In genomic region chr19:17841810-17842662, GRCh38 we compare ENCODE assay signal across 1 cellular context.
TF ChIP-seq lines count a peak whose summit lies in the region.

No MANE protein-coding gene starts in this region.

TF ChIP-seq in K562, 482 proteins besides CTCF, POLR2A, EP300 and RAD21 (continued from another document and continues in another):
- TF ChIP-seq, protein P1, sequence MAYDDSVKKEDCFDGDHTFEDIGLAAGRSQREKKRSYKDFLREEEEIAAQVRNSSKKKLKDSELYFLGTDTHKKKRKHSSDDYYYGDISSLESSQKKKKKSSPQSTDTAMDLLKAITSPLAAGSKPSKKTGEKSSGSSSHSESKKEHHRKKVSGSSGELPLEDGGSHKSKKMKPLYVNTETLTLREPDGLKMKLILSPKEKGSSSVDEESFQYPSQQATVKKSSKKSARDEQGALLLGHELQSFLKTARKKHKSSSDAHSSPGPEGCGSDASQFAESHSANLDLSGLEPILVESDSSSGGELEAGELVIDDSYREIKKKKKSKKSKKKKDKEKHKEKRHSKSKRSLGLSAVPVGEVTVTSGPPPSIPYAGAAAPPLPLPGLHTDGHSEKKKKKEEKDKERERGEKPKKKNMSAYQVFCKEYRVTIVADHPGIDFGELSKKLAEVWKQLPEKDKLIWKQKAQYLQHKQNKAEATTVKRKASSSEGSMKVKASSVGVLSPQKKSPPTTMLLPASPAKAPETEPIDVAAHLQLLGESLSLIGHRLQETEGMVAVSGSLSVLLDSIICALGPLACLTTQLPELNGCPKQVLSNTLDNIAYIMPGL (CRISPR knock-in tag; IDR thresholded peaks at IDR 0.05), result no peak
- TF ChIP-seq POLR3A (IDR thresholded peaks at IDR 0.05; ENCODE audit: borderline replicate concordance, extremely low read depth, insufficient read depth, insufficient read length), result no peak
- TF ChIP-seq PPARD (CRISPR knock-in tag; IDR thresholded peaks at IDR 0.05), result no peak
- no peak for TF ChIP-seq NCOA4 (IDR thresholded peaks at IDR 0.05; ENCODE audit: partially characterized antibody)
- 0 out of 2 replicates have a peak, but pooled peaks have one; percentile 17 for TF ChIP-seq PHB2 (IDR thresholded peaks at IDR 0.05; ENCODE audit: low read depth)
- TF ChIP-seq, protein P2, sequence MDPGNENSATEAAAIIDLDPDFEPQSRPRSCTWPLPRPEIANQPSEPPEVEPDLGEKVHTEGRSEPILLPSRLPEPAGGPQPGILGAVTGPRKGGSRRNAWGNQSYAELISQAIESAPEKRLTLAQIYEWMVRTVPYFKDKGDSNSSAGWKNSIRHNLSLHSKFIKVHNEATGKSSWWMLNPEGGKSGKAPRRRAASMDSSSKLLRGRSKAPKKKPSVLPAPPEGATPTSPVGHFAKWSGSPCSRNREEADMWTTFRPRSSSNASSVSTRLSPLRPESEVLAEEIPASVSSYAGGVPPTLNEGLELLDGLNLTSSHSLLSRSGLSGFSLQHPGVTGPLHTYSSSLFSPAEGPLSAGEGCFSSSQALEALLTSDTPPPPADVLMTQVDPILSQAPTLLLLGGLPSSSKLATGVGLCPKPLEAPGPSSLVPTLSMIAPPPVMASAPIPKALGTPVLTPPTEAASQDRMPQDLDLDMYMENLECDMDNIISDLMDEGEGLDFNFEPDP (CRISPR knock-in tag; IDR thresholded peaks at IDR 0.05), result no peak
- TF ChIP-seq SETDB1 (IDR thresholded peaks at IDR 0.05; ENCODE audit: low read length), result no peak
- TF ChIP-seq ELK1 (CRISPR knock-in tag; IDR thresholded peaks at IDR 0.05), result no peak
- TF ChIP-seq GTF2A2 (tag; IDR thresholded peaks at IDR 0.05), result no peak
- TF ChIP-seq CBFA2T3 (IDR thresholded peaks at IDR 0.05), result 0 out of 2 replicates have a peak, but pooled peaks have one; percentile 4
- no peak for TF ChIP-seq SP2 (IDR thresholded peaks at IDR 0.05; ENCODE audit: extremely low read depth, low read depth, low read length, poor library complexity, severe bottlenecking)
- no peak for TF ChIP-seq ZFP91 (CRISPR knock-in tag; IDR thresholded peaks at IDR 0.05)
- TF ChIP-seq, protein P3, sequence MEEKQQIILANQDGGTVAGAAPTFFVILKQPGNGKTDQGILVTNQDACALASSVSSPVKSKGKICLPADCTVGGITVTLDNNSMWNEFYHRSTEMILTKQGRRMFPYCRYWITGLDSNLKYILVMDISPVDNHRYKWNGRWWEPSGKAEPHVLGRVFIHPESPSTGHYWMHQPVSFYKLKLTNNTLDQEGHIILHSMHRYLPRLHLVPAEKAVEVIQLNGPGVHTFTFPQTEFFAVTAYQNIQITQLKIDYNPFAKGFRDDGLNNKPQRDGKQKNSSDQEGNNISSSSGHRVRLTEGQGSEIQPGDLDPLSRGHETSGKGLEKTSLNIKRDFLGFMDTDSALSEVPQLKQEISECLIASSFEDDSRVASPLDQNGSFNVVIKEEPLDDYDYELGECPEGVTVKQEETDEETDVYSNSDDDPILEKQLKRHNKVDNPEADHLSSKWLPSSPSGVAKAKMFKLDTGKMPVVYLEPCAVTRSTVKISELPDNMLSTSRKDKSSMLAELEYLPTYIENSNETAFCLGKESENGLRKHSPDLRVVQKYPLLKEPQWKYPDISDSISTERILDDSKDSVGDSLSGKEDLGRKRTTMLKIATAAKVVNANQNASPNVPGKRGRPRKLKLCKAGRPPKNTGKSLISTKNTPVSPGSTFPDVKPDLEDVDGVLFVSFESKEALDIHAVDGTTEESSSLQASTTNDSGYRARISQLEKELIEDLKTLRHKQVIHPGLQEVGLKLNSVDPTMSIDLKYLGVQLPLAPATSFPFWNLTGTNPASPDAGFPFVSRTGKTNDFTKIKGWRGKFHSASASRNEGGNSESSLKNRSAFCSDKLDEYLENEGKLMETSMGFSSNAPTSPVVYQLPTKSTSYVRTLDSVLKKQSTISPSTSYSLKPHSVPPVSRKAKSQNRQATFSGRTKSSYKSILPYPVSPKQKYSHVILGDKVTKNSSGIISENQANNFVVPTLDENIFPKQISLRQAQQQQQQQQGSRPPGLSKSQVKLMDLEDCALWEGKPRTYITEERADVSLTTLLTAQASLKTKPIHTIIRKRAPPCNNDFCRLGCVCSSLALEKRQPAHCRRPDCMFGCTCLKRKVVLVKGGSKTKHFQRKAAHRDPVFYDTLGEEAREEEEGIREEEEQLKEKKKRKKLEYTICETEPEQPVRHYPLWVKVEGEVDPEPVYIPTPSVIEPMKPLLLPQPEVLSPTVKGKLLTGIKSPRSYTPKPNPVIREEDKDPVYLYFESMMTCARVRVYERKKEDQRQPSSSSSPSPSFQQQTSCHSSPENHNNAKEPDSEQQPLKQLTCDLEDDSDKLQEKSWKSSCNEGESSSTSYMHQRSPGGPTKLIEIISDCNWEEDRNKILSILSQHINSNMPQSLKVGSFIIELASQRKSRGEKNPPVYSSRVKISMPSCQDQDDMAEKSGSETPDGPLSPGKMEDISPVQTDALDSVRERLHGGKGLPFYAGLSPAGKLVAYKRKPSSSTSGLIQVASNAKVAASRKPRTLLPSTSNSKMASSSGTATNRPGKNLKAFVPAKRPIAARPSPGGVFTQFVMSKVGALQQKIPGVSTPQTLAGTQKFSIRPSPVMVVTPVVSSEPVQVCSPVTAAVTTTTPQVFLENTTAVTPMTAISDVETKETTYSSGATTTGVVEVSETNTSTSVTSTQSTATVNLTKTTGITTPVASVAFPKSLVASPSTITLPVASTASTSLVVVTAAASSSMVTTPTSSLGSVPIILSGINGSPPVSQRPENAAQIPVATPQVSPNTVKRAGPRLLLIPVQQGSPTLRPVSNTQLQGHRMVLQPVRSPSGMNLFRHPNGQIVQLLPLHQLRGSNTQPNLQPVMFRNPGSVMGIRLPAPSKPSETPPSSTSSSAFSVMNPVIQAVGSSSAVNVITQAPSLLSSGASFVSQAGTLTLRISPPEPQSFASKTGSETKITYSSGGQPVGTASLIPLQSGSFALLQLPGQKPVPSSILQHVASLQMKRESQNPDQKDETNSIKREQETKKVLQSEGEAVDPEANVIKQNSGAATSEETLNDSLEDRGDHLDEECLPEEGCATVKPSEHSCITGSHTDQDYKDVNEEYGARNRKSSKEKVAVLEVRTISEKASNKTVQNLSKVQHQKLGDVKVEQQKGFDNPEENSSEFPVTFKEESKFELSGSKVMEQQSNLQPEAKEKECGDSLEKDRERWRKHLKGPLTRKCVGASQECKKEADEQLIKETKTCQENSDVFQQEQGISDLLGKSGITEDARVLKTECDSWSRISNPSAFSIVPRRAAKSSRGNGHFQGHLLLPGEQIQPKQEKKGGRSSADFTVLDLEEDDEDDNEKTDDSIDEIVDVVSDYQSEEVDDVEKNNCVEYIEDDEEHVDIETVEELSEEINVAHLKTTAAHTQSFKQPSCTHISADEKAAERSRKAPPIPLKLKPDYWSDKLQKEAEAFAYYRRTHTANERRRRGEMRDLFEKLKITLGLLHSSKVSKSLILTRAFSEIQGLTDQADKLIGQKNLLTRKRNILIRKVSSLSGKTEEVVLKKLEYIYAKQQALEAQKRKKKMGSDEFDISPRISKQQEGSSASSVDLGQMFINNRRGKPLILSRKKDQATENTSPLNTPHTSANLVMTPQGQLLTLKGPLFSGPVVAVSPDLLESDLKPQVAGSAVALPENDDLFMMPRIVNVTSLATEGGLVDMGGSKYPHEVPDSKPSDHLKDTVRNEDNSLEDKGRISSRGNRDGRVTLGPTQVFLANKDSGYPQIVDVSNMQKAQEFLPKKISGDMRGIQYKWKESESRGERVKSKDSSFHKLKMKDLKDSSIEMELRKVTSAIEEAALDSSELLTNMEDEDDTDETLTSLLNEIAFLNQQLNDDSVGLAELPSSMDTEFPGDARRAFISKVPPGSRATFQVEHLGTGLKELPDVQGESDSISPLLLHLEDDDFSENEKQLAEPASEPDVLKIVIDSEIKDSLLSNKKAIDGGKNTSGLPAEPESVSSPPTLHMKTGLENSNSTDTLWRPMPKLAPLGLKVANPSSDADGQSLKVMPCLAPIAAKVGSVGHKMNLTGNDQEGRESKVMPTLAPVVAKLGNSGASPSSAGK (IDR thresholded peaks at IDR 0.05), result peak; percentile 99
- TF ChIP-seq ZNF384 (IDR thresholded peaks at IDR 0.05; ENCODE audit: low read depth, low read length), result no peak
- peak; percentile 93; the same call in 1 of the 2 replicates for TF ChIP-seq EP400 (IDR thresholded peaks at IDR 0.05)
- no peak for TF ChIP-seq RBM25 (IDR thresholded peaks at IDR 0.05; ENCODE audit: low read depth, low read length, severe bottlenecking)
- TF ChIP-seq ZNF696 (CRISPR knock-in tag; conservative IDR thresholded peaks at IDR 0.05), result no peak
- TF ChIP-seq STAT5B (CRISPR knock-in tag; IDR thresholded peaks at IDR 0.05), result no peak
- peak; percentile 78 for TF ChIP-seq SPI1 (IDR thresholded peaks at IDR 0.05; ENCODE audit: borderline replicate concordance, low read depth, low read length)
- TF ChIP-seq XRCC3 (IDR thresholded peaks at IDR 0.05), result no peak
- no peak for TF ChIP-seq GTF2E2 (tag; IDR thresholded peaks at IDR 0.05)
- TF ChIP-seq, protein P4, sequence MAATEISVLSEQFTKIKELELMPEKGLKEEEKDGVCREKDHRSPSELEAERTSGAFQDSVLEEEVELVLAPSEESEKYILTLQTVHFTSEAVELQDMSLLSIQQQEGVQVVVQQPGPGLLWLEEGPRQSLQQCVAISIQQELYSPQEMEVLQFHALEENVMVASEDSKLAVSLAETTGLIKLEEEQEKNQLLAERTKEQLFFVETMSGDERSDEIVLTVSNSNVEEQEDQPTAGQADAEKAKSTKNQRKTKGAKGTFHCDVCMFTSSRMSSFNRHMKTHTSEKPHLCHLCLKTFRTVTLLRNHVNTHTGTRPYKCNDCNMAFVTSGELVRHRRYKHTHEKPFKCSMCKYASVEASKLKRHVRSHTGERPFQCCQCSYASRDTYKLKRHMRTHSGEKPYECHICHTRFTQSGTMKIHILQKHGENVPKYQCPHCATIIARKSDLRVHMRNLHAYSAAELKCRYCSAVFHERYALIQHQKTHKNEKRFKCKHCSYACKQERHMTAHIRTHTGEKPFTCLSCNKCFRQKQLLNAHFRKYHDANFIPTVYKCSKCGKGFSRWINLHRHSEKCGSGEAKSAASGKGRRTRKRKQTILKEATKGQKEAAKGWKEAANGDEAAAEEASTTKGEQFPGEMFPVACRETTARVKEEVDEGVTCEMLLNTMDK (IDR thresholded peaks at IDR 0.05; ENCODE audit: borderline replicate concordance, insufficient read depth, low read depth, low read length, poor library complexity, severe bottlenecking), result no peak
- TF ChIP-seq, protein P5, sequence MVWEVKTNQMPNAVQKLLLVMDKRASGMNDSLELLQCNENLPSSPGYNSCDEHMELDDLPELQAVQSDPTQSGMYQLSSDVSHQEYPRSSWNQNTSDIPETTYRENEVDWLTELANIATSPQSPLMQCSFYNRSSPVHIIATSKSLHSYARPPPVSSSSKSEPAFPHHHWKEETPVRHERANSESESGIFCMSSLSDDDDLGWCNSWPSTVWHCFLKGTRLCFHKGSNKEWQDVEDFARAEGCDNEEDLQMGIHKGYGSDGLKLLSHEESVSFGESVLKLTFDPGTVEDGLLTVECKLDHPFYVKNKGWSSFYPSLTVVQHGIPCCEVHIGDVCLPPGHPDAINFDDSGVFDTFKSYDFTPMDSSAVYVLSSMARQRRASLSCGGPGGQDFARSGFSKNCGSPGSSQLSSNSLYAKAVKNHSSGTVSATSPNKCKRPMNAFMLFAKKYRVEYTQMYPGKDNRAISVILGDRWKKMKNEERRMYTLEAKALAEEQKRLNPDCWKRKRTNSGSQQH (CRISPR knock-in tag; IDR thresholded peaks at IDR 0.05), result 0 out of 2 replicates have a peak, but pooled peaks have one; percentile 43
- TF ChIP-seq, protein P6, sequence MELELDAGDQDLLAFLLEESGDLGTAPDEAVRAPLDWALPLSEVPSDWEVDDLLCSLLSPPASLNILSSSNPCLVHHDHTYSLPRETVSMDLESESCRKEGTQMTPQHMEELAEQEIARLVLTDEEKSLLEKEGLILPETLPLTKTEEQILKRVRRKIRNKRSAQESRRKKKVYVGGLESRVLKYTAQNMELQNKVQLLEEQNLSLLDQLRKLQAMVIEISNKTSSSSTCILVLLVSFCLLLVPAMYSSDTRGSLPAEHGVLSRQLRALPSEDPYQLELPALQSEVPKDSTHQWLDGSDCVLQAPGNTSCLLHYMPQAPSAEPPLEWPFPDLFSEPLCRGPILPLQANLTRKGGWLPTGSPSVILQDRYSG (tag; conservative IDR thresholded peaks at IDR 0.05; ENCODE audit: low read depth), result no peak
- no peak for TF ChIP-seq ZNF408 (CRISPR knock-in tag; IDR thresholded peaks at IDR 0.05; ENCODE audit: low read depth)
- TF ChIP-seq ZNF354B (CRISPR knock-in tag; IDR thresholded peaks at IDR 0.05), result no peak
- TF ChIP-seq, protein P7, sequence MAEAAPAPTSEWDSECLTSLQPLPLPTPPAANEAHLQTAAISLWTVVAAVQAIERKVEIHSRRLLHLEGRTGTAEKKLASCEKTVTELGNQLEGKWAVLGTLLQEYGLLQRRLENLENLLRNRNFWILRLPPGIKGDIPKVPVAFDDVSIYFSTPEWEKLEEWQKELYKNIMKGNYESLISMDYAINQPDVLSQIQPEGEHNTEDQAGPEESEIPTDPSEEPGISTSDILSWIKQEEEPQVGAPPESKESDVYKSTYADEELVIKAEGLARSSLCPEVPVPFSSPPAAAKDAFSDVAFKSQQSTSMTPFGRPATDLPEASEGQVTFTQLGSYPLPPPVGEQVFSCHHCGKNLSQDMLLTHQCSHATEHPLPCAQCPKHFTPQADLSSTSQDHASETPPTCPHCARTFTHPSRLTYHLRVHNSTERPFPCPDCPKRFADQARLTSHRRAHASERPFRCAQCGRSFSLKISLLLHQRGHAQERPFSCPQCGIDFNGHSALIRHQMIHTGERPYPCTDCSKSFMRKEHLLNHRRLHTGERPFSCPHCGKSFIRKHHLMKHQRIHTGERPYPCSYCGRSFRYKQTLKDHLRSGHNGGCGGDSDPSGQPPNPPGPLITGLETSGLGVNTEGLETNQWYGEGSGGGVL (CRISPR knock-in tag; IDR thresholded peaks at IDR 0.05), result no peak
